ENCODE assay signal across 8 cellular contexts in the genomic region with DNA sequence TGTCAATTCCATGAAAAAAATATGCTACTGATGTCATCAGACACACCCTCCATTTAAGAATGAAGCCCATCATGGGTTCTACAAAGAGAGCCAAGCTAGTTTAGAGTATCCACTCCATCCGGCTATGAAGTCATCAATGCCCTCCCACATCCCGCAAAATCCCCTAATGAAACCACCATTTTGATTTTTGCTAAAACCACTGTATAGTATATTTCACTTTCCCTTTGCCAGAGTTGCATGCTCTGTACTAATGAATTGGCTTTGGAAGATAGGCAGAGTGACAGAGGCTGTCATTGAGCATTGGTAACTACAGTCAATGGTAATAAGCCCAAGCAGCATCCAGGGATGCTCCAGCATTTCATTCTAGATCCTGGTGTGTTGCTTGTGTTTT.
DNase-seq lines count a peak whose midpoint lies in the region; ATAC-seq, FAIRE-seq and TF ChIP-seq lines count a peak whose summit lies in the region.

No MANE protein-coding gene starts in this region.

- H4K20me1 ChIP-seq in GM12878 (ENCODE audit: control insufficient read depth, insufficient read depth) = no peaks in the 10 kb centered on the region
- H4K20me1 ChIP-seq in osteoblast (ENCODE audit: insufficient read depth, low read length) = no peaks in the 10 kb centered on the region

- H3K4me2 ChIP-seq in GM12878 (ENCODE audit: control insufficient read depth, insufficient read depth) = peak overlapping the region; percentile 2; the same call in 1 of the 2 replicates
- H3K4me2 ChIP-seq in osteoblast (ENCODE audit: insufficient read depth, low read length) = no peak overlapping the region

- FAIRE-seq in GM12878 (lab: Jason Lieb, UNC) = no peak

- H3K4me3 ChIP-seq in GM12878 (no peak overlapping the region), osteoblast (ENCODE audit: insufficient read depth, low read length) (no peak overlapping the region)

- H3K9me3 ChIP-seq in GM12878 (replicated peaks; ENCODE audit: control insufficient read depth, insufficient read depth, low read length) = no peaks in the 10 kb centered on the region
- no peaks in the 10 kb centered on the region for H3K9me3 ChIP-seq in osteoblast (ENCODE audit: low read depth, low read length)

- no peak overlapping the region for H2AFZ ChIP-seq in GM12878 (ENCODE audit: control insufficient read depth, low read depth, low read length)
- H2AFZ ChIP-seq in osteoblast (ENCODE audit: low read length) = no peak overlapping the region

- H3K4me1 ChIP-seq in GM12878 (ENCODE audit: control insufficient read depth, insufficient read depth, low read length) = peaks cover 21% of the 10 kb centered on the region
- peaks cover 5% of the 10 kb centered on the region for H3K4me1 ChIP-seq in osteoblast (ENCODE audit: insufficient read depth, low read length)

- TF ChIP-seq EP300 in GM12878 (IDR thresholded peaks at IDR 0.05; ENCODE audit: borderline replicate concordance in 1 of 2, control insufficient read depth in 1 of 2, low read depth in 2 of 2, low read length in 2 of 2) = no peak

- BruUV-seq in GM12878 (replicated peaks; lab: Mats Ljungman, UMichigan) = no TSS peak

- TF ChIP-seq POLR2A in GM12878 (IDR thresholded peaks at IDR 0.05; ENCODE audit: low read depth, low read length) = no peak

- DNase-seq in GM12878 (ENCODE audit: low read depth, low spot score) (no peak), HuH-7.5 (ENCODE audit: low spot score) (no peak), germinal center (ENCODE audit: low spot score) (no peak), osteoblast (ENCODE audit: insufficient read length, low spot score, missing footprints) (no peak), NCI-H2081 treated with DMSO at 0.1 percent for 48 hours (lab: John Stamatoyannopoulos, UW) (no peak)

- WGBS in GM12878 (ENCODE audit: insufficient coverage, insufficient replicate concordance, low lambda C conversion rate, missing lambda C conversion rate) = 0% methylated on average over 2 of the region's 2 CpGs

- RAD21 ChIA-PET in GM12878 (lab: Charles Lee; ENCODE audit: unreplicated experiment) = interaction anchor here (0.8 to 4.2 kb wide), 22 partner anchors 9 to 186 kb away, joined by 3 to 107 read pairs (median 4); partner anchors contain the start of gene ANKRD44

- SMC1A ChIA-PET in GM12878 (lab: Charles Lee; ENCODE audit: uncharacterized antibody, unreplicated experiment) = interaction anchor here (0.7 to 4.2 kb wide), 42 partner anchors 9 to 192 kb away, joined by 3 to 125 read pairs (median 6); partner anchors contain the start of gene ANKRD44

- H3K36me3 ChIP-seq in GM12878 (ENCODE audit: control insufficient read depth in 2 of 2, insufficient read depth in 2 of 2, low read length in 1 of 2) (no peaks in the 10 kb centered on the region), osteoblast (ENCODE audit: insufficient read depth, low read length) (no peaks in the 10 kb centered on the region)

- ATAC-seq in GM18517 (IDR thresholded peaks at IDR 0.05; ENCODE audit: unreplicated experiment) = peak; percentile 69
- ATAC-seq in GM21515 (IDR thresholded peaks at IDR 0.05; ENCODE audit: unreplicated experiment) = peak; percentile 69
- ATAC-seq in HG03520 (IDR thresholded peaks at IDR 0.05; ENCODE audit: unreplicated experiment) = peak; percentile 79
- peak; percentile 88 for ATAC-seq in GM12878

- intact Hi-C loops in GM12878 (cut with micrococcal nuclease; ENCODE audit: unreplicated experiment) = loop anchor here (1.0 to 2.0 kb wide), 3 partner anchors 47 to 186 kb away; no protein-coding TSS in a partner anchor

- peaks cover 86% of the 10 kb centered on the region for H3K79me2 ChIP-seq in GM12878 (ENCODE audit: control insufficient read depth, insufficient read depth, low read length)
- no peaks in the 10 kb centered on the region for H3K79me2 ChIP-seq in osteoblast (ENCODE audit: insufficient read depth, low read length)

- POLR2A ChIA-PET in GM12878 (lab: Charles Lee) = interaction anchor here (1.3 to 4.2 kb wide), 5 partner anchors 10 to 135 kb away, joined by 3 to 30 read pairs (median 6); partner anchors contain the start of gene ANKRD44

- in situ Hi-C loops in GM12878 (cut with MboI) = loop anchor here (5.0 kb wide), 2 partner anchors 120 to 190 kb away; partner anchors contain the start of gene ANKRD44

- H3K9ac ChIP-seq in GM12878 (ENCODE audit: control insufficient read depth, insufficient read depth, low read length) = no peak overlapping the region

- TF ChIP-seq CTCF in GM12878 (IDR thresholded peaks at IDR 0.05 in 2 of 3, conservative IDR thresholded peaks at IDR 0.05 in 1 of 3; ENCODE audit: control insufficient read depth in 2 of 3, extremely low read depth in 1 of 3, insufficient read depth in 1 of 3, low read depth in 3 of 3, low read length in 3 of 3) (no peak), osteoblast (IDR thresholded peaks at IDR 0.05; ENCODE audit: extremely low read depth, low read depth, low read length) (no peak)

- 0 out of 2 replicates have a peak overlapping the region, but pooled peaks have one; percentile 17 for H3K27ac ChIP-seq in GM12878 (ENCODE audit: control insufficient read depth, insufficient read depth)
- no peak overlapping the region for H3K27ac ChIP-seq in osteoblast (ENCODE audit: low read depth, low read length)

- CTCF ChIA-PET in GM12878 (lab: Yijun Ruan, JAX) = interaction anchor here (0.7 to 4.2 kb wide), 31 partner anchors 9 to 268 kb away, joined by 3 to 128 read pairs (median 6); partner anchors contain the start of gene ANKRD44

- H3K27me3 ChIP-seq in GM12878 (replicated peaks in 1 of 2; ENCODE audit: control insufficient read depth in 2 of 2, insufficient read depth in 2 of 2, low read length in 1 of 2) (no peaks in the 10 kb centered on the region), osteoblast (ENCODE audit: insufficient read depth, low read length) (no peaks in the 10 kb centered on the region)

- TF ChIP-seq RAD21 in GM12878 (IDR thresholded peaks at IDR 0.05; ENCODE audit: insufficient read depth, low read depth, low read length) = no peak

TF ChIP-seq in GM12878, 131 proteins besides CTCF, POLR2A, EP300 and RAD21 (continues in another document):
- TF ChIP-seq, protein P1, sequence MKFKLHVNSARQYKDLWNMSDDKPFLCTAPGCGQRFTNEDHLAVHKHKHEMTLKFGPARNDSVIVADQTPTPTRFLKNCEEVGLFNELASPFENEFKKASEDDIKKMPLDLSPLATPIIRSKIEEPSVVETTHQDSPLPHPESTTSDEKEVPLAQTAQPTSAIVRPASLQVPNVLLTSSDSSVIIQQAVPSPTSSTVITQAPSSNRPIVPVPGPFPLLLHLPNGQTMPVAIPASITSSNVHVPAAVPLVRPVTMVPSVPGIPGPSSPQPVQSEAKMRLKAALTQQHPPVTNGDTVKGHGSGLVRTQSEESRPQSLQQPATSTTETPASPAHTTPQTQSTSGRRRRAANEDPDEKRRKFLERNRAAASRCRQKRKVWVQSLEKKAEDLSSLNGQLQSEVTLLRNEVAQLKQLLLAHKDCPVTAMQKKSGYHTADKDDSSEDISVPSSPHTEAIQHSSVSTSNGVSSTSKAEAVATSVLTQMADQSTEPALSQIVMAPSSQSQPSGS (IDR thresholded peaks at IDR 0.05; ENCODE audit: low read length) = peak; percentile 64; the same call in 1 of the 2 replicates
- TF ChIP-seq, protein P2, sequence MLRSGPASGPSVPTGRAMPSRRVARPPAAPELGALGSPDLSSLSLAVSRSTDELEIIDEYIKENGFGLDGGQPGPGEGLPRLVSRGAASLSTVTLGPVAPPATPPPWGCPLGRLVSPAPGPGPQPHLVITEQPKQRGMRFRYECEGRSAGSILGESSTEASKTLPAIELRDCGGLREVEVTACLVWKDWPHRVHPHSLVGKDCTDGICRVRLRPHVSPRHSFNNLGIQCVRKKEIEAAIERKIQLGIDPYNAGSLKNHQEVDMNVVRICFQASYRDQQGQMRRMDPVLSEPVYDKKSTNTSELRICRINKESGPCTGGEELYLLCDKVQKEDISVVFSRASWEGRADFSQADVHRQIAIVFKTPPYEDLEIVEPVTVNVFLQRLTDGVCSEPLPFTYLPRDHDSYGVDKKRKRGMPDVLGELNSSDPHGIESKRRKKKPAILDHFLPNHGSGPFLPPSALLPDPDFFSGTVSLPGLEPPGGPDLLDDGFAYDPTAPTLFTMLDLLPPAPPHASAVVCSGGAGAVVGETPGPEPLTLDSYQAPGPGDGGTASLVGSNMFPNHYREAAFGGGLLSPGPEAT (IDR thresholded peaks at IDR 0.05; ENCODE audit: low read depth) = 0 out of 2 replicates have a peak, but pooled peaks have one; percentile 29
- TF ChIP-seq YY1 (IDR thresholded peaks at IDR 0.05; ENCODE audit: low read depth, low read length) = peak; percentile 80
- peak; percentile 62 for TF ChIP-seq CREB1 (IDR thresholded peaks at IDR 0.05; ENCODE audit: low read depth)
- TF ChIP-seq TARDBP (IDR thresholded peaks at IDR 0.05; ENCODE audit: borderline replicate concordance) = no peak
- TF ChIP-seq SIN3A (IDR thresholded peaks at IDR 0.05; ENCODE audit: low read depth, low read length) = no peak
- TF ChIP-seq BCL11A (IDR thresholded peaks at IDR 0.05; ENCODE audit: low read depth, low read length) = 0 out of 2 replicates have a peak, but pooled peaks have one; percentile 24
- TF ChIP-seq, protein P3, sequence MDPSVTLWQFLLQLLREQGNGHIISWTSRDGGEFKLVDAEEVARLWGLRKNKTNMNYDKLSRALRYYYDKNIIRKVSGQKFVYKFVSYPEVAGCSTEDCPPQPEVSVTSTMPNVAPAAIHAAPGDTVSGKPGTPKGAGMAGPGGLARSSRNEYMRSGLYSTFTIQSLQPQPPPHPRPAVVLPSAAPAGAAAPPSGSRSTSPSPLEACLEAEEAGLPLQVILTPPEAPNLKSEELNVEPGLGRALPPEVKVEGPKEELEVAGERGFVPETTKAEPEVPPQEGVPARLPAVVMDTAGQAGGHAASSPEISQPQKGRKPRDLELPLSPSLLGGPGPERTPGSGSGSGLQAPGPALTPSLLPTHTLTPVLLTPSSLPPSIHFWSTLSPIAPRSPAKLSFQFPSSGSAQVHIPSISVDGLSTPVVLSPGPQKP (IDR thresholded peaks at IDR 0.05; ENCODE audit: low read depth, low read length) = no peak
- peak; percentile 76 for TF ChIP-seq RUNX3 (IDR thresholded peaks at IDR 0.05; ENCODE audit: low read length)
- no peak for TF ChIP-seq JUNB (IDR thresholded peaks at IDR 0.05)
- 0 out of 2 replicates have a peak, but pooled peaks have one; percentile 18 for TF ChIP-seq IKZF1 (conservative IDR thresholded peaks at IDR 0.05)
- TF ChIP-seq EED (IDR thresholded peaks at IDR 0.05; ENCODE audit: low read depth) = peak; percentile 49; the same call in 1 of the 2 replicates
- TF ChIP-seq CBFB (IDR thresholded peaks at IDR 0.05; ENCODE audit: low read depth) = no peak
- TF ChIP-seq IKZF2 (IDR thresholded peaks at IDR 0.05) = peak in 1 of 2 experiments; percentile 40; a peak in 2 of 4 replicates
